In the genomic region with DNA sequence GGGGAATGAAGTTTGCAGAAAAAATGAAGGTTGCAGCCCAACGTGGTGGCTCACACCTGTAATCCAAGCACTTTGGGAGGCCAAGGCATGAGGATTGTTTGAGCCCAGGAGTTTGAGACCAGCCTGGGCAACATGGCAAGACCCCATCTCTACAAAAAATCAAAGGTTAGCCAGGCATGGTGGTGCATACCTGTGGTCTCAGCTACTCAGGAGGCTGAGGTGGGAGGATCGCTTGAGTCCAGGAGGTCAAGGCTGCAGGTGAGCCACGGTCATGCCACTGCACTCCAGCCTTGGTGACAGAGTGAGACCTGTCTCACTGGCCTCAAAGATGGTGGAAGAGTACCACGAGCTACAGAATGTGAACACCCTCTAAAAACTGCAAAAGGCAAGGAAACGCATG, we compare ENCODE assay signal across 4 cellular contexts. TPM values are rescaled to one million over a fixed set of nuclear protein-coding genes. Genes with fewer than 3 reads are reported as not detected.
"Had no signal": no experiment of that assay in that cellular context is flagged by ENCODE, and none has a peak within 500 bp of the region (broad histone marks: within the 10 kb centered on the region; RNA-seq: fewer than 3 reads in every experiment).

No MANE protein-coding gene starts in this region.

RNA-seq across cellular contexts. Expression of gene CPN1, which starts 5.0 kb away (rescaled TPM):
- total RNA-seq: LHCN-M2, M059J, MCF 10A, NCI-H460 had no signal
